ENCODE assay signal across 8 cellular contexts in genomic region chr1:44485229-44485932, GRCh38.
DNase-seq lines count a peak whose midpoint lies in the region; FAIRE-seq and TF ChIP-seq lines count a peak whose summit lies in the region.

No MANE protein-coding gene starts in this region.

- DNase-seq in HFF-Myc (ENCODE audit: extremely low read depth, low read depth) (peak; percentile 19), RCC 7860 (ENCODE audit: low spot score) (peak; percentile 74), esophagus squamous epithelium (lab: John Stamatoyannopoulos, UW) (no peak), Caco-2 (no peak), NCI-H526 (lab: John Stamatoyannopoulos, UW) (no peak), NCI-H1048 (lab: John Stamatoyannopoulos, UW) (no peak), NCI-H1930 (lab: John Stamatoyannopoulos, UW) (no peak)

- no peaks in the 10 kb centered on the region for H3K4me1 Mint-ChIP-seq in Caco-2 (ENCODE audit: low read depth, unreplicated experiment)

- peak overlapping the region; percentile 74 for H3K4me2 ChIP-seq in skeletal muscle satellite cell (ENCODE audit: low read length)

- TF ChIP-seq CTCF in HFF-Myc (IDR thresholded peaks at IDR 0.05; ENCODE audit: low read depth, low read length, missing control alignments) (no peak), esophagus squamous epithelium (IDR thresholded peaks at IDR 0.05) (no peak), Caco-2 (IDR thresholded peaks at IDR 0.05; ENCODE audit: insufficient read depth in 1 of 2, low read depth in 1 of 2, low read length in 1 of 2, severe bottlenecking in 1 of 2, unreplicated experiment in 1 of 2) (no peak)

- H3K27ac ChIP-seq in esophagus squamous epithelium: peak overlapping the region in 3 of 4 donors; percentile 22 to 58 (median 31)

- H3K36me3 Mint-ChIP-seq in Caco-2 (ENCODE audit: insufficient read depth, unreplicated experiment): no peaks in the 10 kb centered on the region

- H3K27me3 Mint-ChIP-seq in Caco-2 (ENCODE audit: insufficient read depth, unreplicated experiment): peaks cover 10% of the 10 kb centered on the region

- FAIRE-seq in RCC 7860 (lab: Jason Lieb, UNC): peak; percentile 86

- H3K4me3 ChIP-seq in HFF-Myc (replicated peaks; ENCODE audit: low read depth, low read length) (no peak overlapping the region), esophagus squamous epithelium (no peak overlapping the region), skeletal muscle satellite cell (ENCODE audit: low read length) (peak overlapping the region; percentile 41), Caco-2 (ENCODE audit: low read depth, low read length) (no peak overlapping the region)

- no peak for TF ChIP-seq POLR2A in esophagus squamous epithelium (IDR thresholded peaks at IDR 0.05)

- POLR2A ChIA-PET in Caco-2 (lab: Charles Lee): no interaction called here

- intact Hi-C loops in esophagus squamous epithelium (cut with DNase I): no loop called here
- intact Hi-C loops in Caco-2 (cut with micrococcal nuclease; ENCODE audit: unreplicated experiment): no loop called here

- no peaks in the 10 kb centered on the region for H3K9me3 Mint-ChIP-seq in Caco-2 (ENCODE audit: unreplicated experiment)

- peak overlapping the region; percentile 70 for H3K9ac ChIP-seq in skeletal muscle satellite cell (ENCODE audit: low read depth, low read length)

- CTCF ChIA-PET in Caco-2 (lab: Charles Lee): no interaction called here

- H3K4me1 ChIP-seq in esophagus squamous epithelium (peaks cover 4 to 22% (median 13%) of the 10 kb centered on the region in 3 donors), skeletal muscle satellite cell (ENCODE audit: control insufficient read depth, insufficient read depth, low read length) (peaks cover 37% of the 10 kb centered on the region), Caco-2 (no peaks in the 10 kb centered on the region)

- H3K27ac Mint-ChIP-seq in Caco-2 (ENCODE audit: unreplicated experiment): no peak overlapping the region

- peaks cover 0 to 12% (median 0%) of the 10 kb centered on the region in 4 donors for H3K27me3 ChIP-seq in esophagus squamous epithelium
- H3K27me3 ChIP-seq in skeletal muscle satellite cell (ENCODE audit: control insufficient read depth, insufficient read depth, low read length): no peaks in the 10 kb centered on the region
- H3K27me3 ChIP-seq in Caco-2 (replicated peaks; ENCODE audit: control insufficient read depth, insufficient read depth, low read length): no peaks in the 10 kb centered on the region

- H3K36me3 ChIP-seq in esophagus squamous epithelium: no peaks in the 10 kb centered on the region
- no peaks in the 10 kb centered on the region for H3K36me3 ChIP-seq in skeletal muscle satellite cell (ENCODE audit: insufficient read depth, low read length)
- H3K36me3 ChIP-seq in Caco-2 (ENCODE audit: control insufficient read depth, insufficient read depth, low read length): no peaks in the 10 kb centered on the region

- WGBS in esophagus squamous epithelium, 2 donors: 40 to 50% methylated on average over 13 of the region's 13 CpGs

- H3K4me3 Mint-ChIP-seq in Caco-2 (ENCODE audit: unreplicated experiment): no peak overlapping the region

- no TSS peak for BruUV-seq in Caco-2 (replicated peaks; lab: Mats Ljungman, UMichigan)

- H3K9me3 ChIP-seq in esophagus squamous epithelium (no peaks in the 10 kb centered on the region), skeletal muscle satellite cell (replicated peaks; ENCODE audit: low read length) (no peaks in the 10 kb centered on the region), Caco-2 (no peaks in the 10 kb centered on the region)

Comparison
In these comparisons a context has a peak if more than half of its experiments do, and no peak if none do; other contexts are left out.
1. DNase-seq: peak in HFF-Myc (single experiment) and RCC 7860 (single experiment); none in esophagus squamous epithelium (single experiment), Caco-2 (0 of 2), NCI-H526 (0 of 2), NCI-H1048 (single experiment) and NCI-H1930 (0 of 2).